In the genomic region with DNA sequence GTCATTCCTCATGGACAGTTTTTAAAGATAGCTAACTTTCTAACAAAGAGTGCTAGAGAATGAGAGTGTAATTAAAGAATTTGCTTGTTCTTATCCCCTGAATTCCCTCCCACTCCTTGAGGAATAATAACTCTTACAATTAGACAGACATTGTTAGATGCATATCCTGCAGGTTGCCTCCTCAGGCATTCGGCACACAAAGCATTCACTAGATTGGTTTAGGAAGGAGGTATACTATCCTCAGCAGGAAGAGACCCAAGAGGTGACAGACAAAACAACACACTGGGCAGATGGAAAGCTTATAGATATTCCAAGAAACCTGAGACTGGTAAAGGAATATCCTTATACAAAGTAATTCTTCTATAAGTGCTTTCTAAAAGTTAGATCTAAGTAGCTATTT, we compare ENCODE assay signal across 15 cellular contexts.
A peak's percentile ranks its signal among the peaks of the same experiment; 100 is the strongest.
DNase-seq lines count a peak whose midpoint lies in the region; ATAC-seq, FAIRE-seq and TF ChIP-seq lines count a peak whose summit lies in the region.
"Had no signal": no experiment of that assay in that cellular context is flagged by ENCODE, and none has a peak within 500 bp of the region (broad histone marks: within the 10 kb centered on the region; RNA-seq: fewer than 3 reads in every experiment).

No MANE protein-coding gene starts in this region.

- H3K9ac ChIP-seq in HepG2 (ENCODE audit: insufficient read depth, low read depth, low read length) (no peak overlapping the region), endodermal cell (ENCODE audit: extremely low read depth, low read length, poor library complexity, severe bottlenecking) (no peak overlapping the region), mesendoderm (ENCODE audit: low read length) (no peak overlapping the region)
- H3K9ac ChIP-seq: BLaER1 treated with 17β-estradiol and CSF1 and Interleukin-3, amounts not matched to agents 10 nM and 100 nM had no signal

- no peak overlapping the region for H4K5ac ChIP-seq in mesendoderm (ENCODE audit: low read length)

- H3K4me1 Mint-ChIP-seq in endodermal cell: peaks cover 12% of the 10 kb centered on the region

- H3K79me1 ChIP-seq in mesendoderm (ENCODE audit: low read length): no peaks in the 10 kb centered on the region

- WGBS in HepG2 (ENCODE audit: low lambda C conversion rate): 93% methylated on average over 1 of the region's 1 CpG
- 71% methylated on average over 1 of the region's 1 CpG for WGBS in right lobe of liver (ENCODE audit: insufficient coverage, low coverage, low lambda C conversion rate, missing lambda C conversion rate)
- WGBS in endodermal cell (ENCODE audit: insufficient coverage in 1 of 2, insufficient read length in 1 of 2), 2 experiments: 40 to 87% methylated on average over 1 of the region's 1 CpG
- no CpG with 5 or more reads among the region's 1 CpG for WGBS in mesendoderm (ENCODE audit: extremely low coverage, insufficient coverage, low lambda C conversion rate)

- no TSS peak for BruUV-seq in HepG2 (replicated peaks; lab: Mats Ljungman, UMichigan)

- H3K27ac ChIP-seq in HepG2 (ENCODE audit: extremely low read length, insufficient read depth, low read length) (no peak overlapping the region), right lobe of liver (no peak overlapping the region), endodermal cell (ENCODE audit: low read depth, low read length) (no peak overlapping the region), mesendoderm (ENCODE audit: low read depth, low read length) (no peak overlapping the region)
- H3K27ac ChIP-seq: BLaER1 treated with 17β-estradiol and CSF1 and Interleukin-3, amounts not matched to agents 10 nM and 100 nM had no signal

- H2AK5ac ChIP-seq in mesendoderm (ENCODE audit: low read length): no peak overlapping the region

- no peak overlapping the region for H3K27ac Mint-ChIP-seq in endodermal cell
- H3K27ac Mint-ChIP-seq: CD4-positive, CD25-positive, alpha-beta regulatory T cell had no signal

- no peak for ATAC-seq in HepG2
- no peak for ATAC-seq in right lobe of liver
- ATAC-seq: GM12878 had no signal

- H3K79me2 ChIP-seq in HepG2 (ENCODE audit: insufficient read depth, low read length) (no peaks in the 10 kb centered on the region), mesendoderm (ENCODE audit: control insufficient read depth, insufficient read depth, low read length) (no peaks in the 10 kb centered on the region)

- no peak overlapping the region for H3K23ac ChIP-seq in mesendoderm (ENCODE audit: low read length)

- H3K4me1 ChIP-seq in HepG2 (ENCODE audit: insufficient read depth, low read length) (no peaks in the 10 kb centered on the region), right lobe of liver (no peaks in the 10 kb centered on the region), endodermal cell (ENCODE audit: control insufficient read depth, insufficient read depth, low read length) (no peaks in the 10 kb centered on the region), mesendoderm (ENCODE audit: control insufficient read depth, low read depth, low read length) (peaks cover 3% of the 10 kb centered on the region)
- H3K4me1 ChIP-seq: HAP-1 had no signal

- H2AFZ ChIP-seq in HepG2 (ENCODE audit: low read length): no peak overlapping the region

- H3K4me2 ChIP-seq in HepG2 (ENCODE audit: low read depth, low read length) (no peak overlapping the region), mesendoderm (ENCODE audit: low read length) (no peak overlapping the region)
- H3K4me2 ChIP-seq: BLaER1 treated with 17β-estradiol and CSF1 and Interleukin-3, amounts not matched to agents 10 nM and 100 nM had no signal

- H3K56ac ChIP-seq in mesendoderm (ENCODE audit: low read length): no peak overlapping the region

- intact Hi-C loops in HepG2 (cut with micrococcal nuclease; ENCODE audit: unreplicated experiment): loop anchor here (5.0 kb wide), 1 partner anchor 60 kb away; no protein-coding TSS in a partner anchor
- intact Hi-C loops in right lobe of liver (cut with DNase I): no loop called here

- no peaks in the 10 kb centered on the region for H3K27me3 Mint-ChIP-seq in endodermal cell (ENCODE audit: insufficient read depth)
- H3K27me3 Mint-ChIP-seq: CD4-positive, CD25-positive, alpha-beta regulatory T cell had no signal

- DNase-seq in HepG2 (ENCODE audit: low spot score) (no peak), right lobe of liver (no peak), endodermal cell (peak; percentile 49), mesendoderm (peak; percentile 77), Kasumi-1 (lab: John Stamatoyannopoulos, UW) (no peak), NCI-H146 (lab: John Stamatoyannopoulos, UW) (no peak), GM03348 (ENCODE audit: low spot score) (no peak)
- DNase-seq: 8988T; ACHN; CD4-positive, CD25-positive, alpha-beta regulatory T cell; DMS 273 treated with DMSO at 0.1 percent for 48 hours; GOT3 had no signal

- in situ Hi-C loops in HepG2 (cut with HindIII; ENCODE audit: extremely low pct_ligation_motif_present, low pct_unique_long_range_greater_than_20kb): no loop called here

- CTCF ChIA-PET in HepG2 (lab: Yijun Ruan, JAX; ENCODE audit: low intra/inter-chr PET ratio, low total read pairs): no interaction called here

- POLR2A ChIA-PET in HepG2 (lab: Yijun Ruan, JAX): no interaction called here

- TF ChIP-seq CTCF in HepG2 (CRISPR knock-in tag; IDR thresholded peaks at IDR 0.05) (no peak), right lobe of liver (IDR thresholded peaks at IDR 0.05) (no peak), endodermal cell (conservative IDR thresholded peaks at IDR 0.05) (no peak)

- H3K27me3 ChIP-seq in HepG2 (ENCODE audit: control insufficient read depth in 1 of 2, insufficient read depth in 2 of 2, low read length in 2 of 2) (no peaks in the 10 kb centered on the region), right lobe of liver (no peaks in the 10 kb centered on the region), endodermal cell (ENCODE audit: control insufficient read depth, insufficient read depth, low read length, poor library complexity, severe bottlenecking) (no peaks in the 10 kb centered on the region), mesendoderm (ENCODE audit: insufficient read depth, low read length, poor library complexity) (no peaks in the 10 kb centered on the region)
- H3K27me3 ChIP-seq: BLaER1 treated with 17β-estradiol and CSF1 and Interleukin-3, amounts not matched to agents 10 nM and 100 nM had no signal

- H2BK5ac ChIP-seq in mesendoderm (ENCODE audit: low read length): no peak overlapping the region

- H3K9me3 Mint-ChIP-seq in endodermal cell: no peaks in the 10 kb centered on the region
- H3K9me3 Mint-ChIP-seq: CD4-positive, CD25-positive, alpha-beta regulatory T cell had no signal

- no peak overlapping the region for H2BK15ac ChIP-seq in mesendoderm (replicated peaks; ENCODE audit: low read depth)

- TF ChIP-seq EP300 in HepG2 (IDR thresholded peaks at IDR 0.05; ENCODE audit: low read depth in 2 of 2, low read length in 2 of 2) (no peak), HepG2 (CRISPR knock-in tag; IDR thresholded peaks at IDR 0.05; ENCODE audit: borderline replicate concordance) (no peak)

- H4K8ac ChIP-seq in mesendoderm (ENCODE audit: low read depth, low read length): no peak overlapping the region

- peak overlapping the region; percentile 51 for H3K18ac ChIP-seq in mesendoderm (ENCODE audit: low read length)

- TF ChIP-seq POLR2A in HepG2 (IDR thresholded peaks at IDR 0.05; ENCODE audit: insufficient read depth in 1 of 2, low read depth in 2 of 2, low read length in 2 of 2) (no peak), right lobe of liver (IDR thresholded peaks at IDR 0.05) (no peak)

- H3K4ac ChIP-seq in mesendoderm (ENCODE audit: low read depth, low read length): no peak overlapping the region

- H3K4me3 ChIP-seq in HepG2 (replicated peaks in 1 of 3; ENCODE audit: insufficient read depth in 1 of 3, low read depth in 2 of 3, low read length in 3 of 3): no peak overlapping the region
- H3K4me3 ChIP-seq in right lobe of liver: no peak overlapping the region
- H3K4me3 ChIP-seq in endodermal cell (ENCODE audit: low read length): no peak overlapping the region
- H3K4me3 ChIP-seq in mesendoderm (ENCODE audit: low read length): no peak overlapping the region
- H3K4me3 ChIP-seq: BLaER1 treated with 17β-estradiol and CSF1 and Interleukin-3, amounts not matched to agents 10 nM and 100 nM; GM12878; HAP-1 had no signal

- H3K9me3 ChIP-seq in HepG2 (ENCODE audit: low read length) (no peaks in the 10 kb centered on the region), right lobe of liver (no peaks in the 10 kb centered on the region), endodermal cell (ENCODE audit: control insufficient read depth, low read length) (no peaks in the 10 kb centered on the region)
- H3K9me3 ChIP-seq: HAP-1 had no signal

- TF ChIP-seq RAD21 in HepG2 (CRISPR knock-in tag; IDR thresholded peaks at IDR 0.05): no peak

- peaks cover 36 to 94% of the 10 kb centered on the region in 2 experiments for H3K36me3 ChIP-seq in HepG2 (replicated peaks in 1 of 2; ENCODE audit: control insufficient read depth in 1 of 2, insufficient read depth in 2 of 2, low read length in 2 of 2)
- peaks cover 6 to 53% (median 32%) of the 10 kb centered on the region in 4 donors for H3K36me3 ChIP-seq in right lobe of liver
- peaks cover 79% of the 10 kb centered on the region for H3K36me3 ChIP-seq in endodermal cell (ENCODE audit: control insufficient read depth, insufficient read depth, low read length)
- H3K36me3 ChIP-seq in mesendoderm (ENCODE audit: control insufficient read depth, insufficient read depth, low read length): no peaks in the 10 kb centered on the region

- no peak for FAIRE-seq in HepG2 (lab: Jason Lieb, UNC)
- FAIRE-seq: GM12878 had no signal

- no peaks in the 10 kb centered on the region for H4K20me1 ChIP-seq in HepG2 (ENCODE audit: insufficient read depth, low read length)
- H4K20me1 ChIP-seq: BLaER1 treated with 17β-estradiol and CSF1 and Interleukin-3, amounts not matched to agents 10 nM and 100 nM had no signal

- no peak overlapping the region for H3K4me3 Mint-ChIP-seq in endodermal cell
- H3K4me3 Mint-ChIP-seq: CD4-positive, CD25-positive, alpha-beta regulatory T cell had no signal

- H3K36me3 Mint-ChIP-seq in endodermal cell (ENCODE audit: low read depth): peaks cover 79% of the 10 kb centered on the region

- H2BK120ac ChIP-seq in mesendoderm (ENCODE audit: low read depth, low read length): no peak overlapping the region

TF ChIP-seq in HepG2, 621 proteins besides CTCF, POLR2A, EP300 and RAD21:
- TF ChIP-seq MNT (IDR thresholded peaks at IDR 0.05) (no peak), RBM22 (optimal IDR thresholded peaks at IDR 0.05; ENCODE audit: low read length) (peak; percentile 91)

Comparison
In these comparisons a context has a peak if more than half of its experiments do, and no peak if none do; other contexts are left out.
1. DNase-seq: peak in endodermal cell (single experiment) and mesendoderm (single experiment); none in HepG2 (single experiment), right lobe of liver (0 of 3), Kasumi-1 (0 of 2), NCI-H146 (single experiment) and GM03348 (single experiment).